ENCODE assay signal across 9 cellular contexts in genomic region chr17:81329927-81330883, GRCh38.
DNase-seq lines count a peak whose midpoint lies in the region; ATAC-seq and TF ChIP-seq lines count a peak whose summit lies in the region.
"Had no signal": no experiment of that assay in that cellular context is flagged by ENCODE, and none has a peak within 500 bp of the region (broad histone marks: within the 10 kb centered on the region; RNA-seq: fewer than 3 reads in every experiment).

No MANE protein-coding gene starts in this region.

- H3K9me3 ChIP-seq in WERI-Rb-1 (ENCODE audit: severe bottlenecking) (no peaks in the 10 kb centered on the region), subcutaneous abdominal adipose tissue (ENCODE audit: control insufficient read depth in 5 of 5, low read length in 5 of 5) (no peaks in the 10 kb centered on the region)

- H3K27me3 ChIP-seq in WERI-Rb-1 (ENCODE audit: insufficient read depth, low read depth, severe bottlenecking) (peaks cover 91% of the 10 kb centered on the region), subcutaneous abdominal adipose tissue (ENCODE audit: control insufficient read depth in 5 of 5, insufficient read depth in 4 of 5, low read length in 5 of 5) (no peaks in the 10 kb centered on the region)

- DNase-seq in HuH-7 (ENCODE audit: low spot score) (peak; percentile 86), WERI-Rb-1 (peak; percentile 59), kidney tubule cell (ENCODE audit: low spot score) (peak; percentile 41), AG08395 (ENCODE audit: low spot score) (no peak), putamen (ENCODE audit: low spot score) (no peak), Ammon's horn (ENCODE audit: low spot score) (no peak)
- DNase-seq: NCI-H187 treated with DMSO at 0.1 percent for 48 hours had no signal

- H3K4me1 ChIP-seq in subcutaneous abdominal adipose tissue (ENCODE audit: control insufficient read depth in 5 of 5, insufficient read depth in 5 of 5, low read length in 5 of 5), result peaks cover 9 to 65% (median 56%) of the 10 kb centered on the region in 5 donors

- no peak overlapping the region for H3K27ac ChIP-seq in WERI-Rb-1
- H3K27ac ChIP-seq in subcutaneous abdominal adipose tissue (ENCODE audit: low read depth, low read length), result peak overlapping the region; percentile 16

- H3K4me3 ChIP-seq in WERI-Rb-1 (ENCODE audit: low read depth, low read length) (no peak overlapping the region), subcutaneous abdominal adipose tissue (ENCODE audit: low read depth in 1 of 5, low read length in 5 of 5) (no peak overlapping the region)

- H3K36me3 ChIP-seq in WERI-Rb-1 (no peaks in the 10 kb centered on the region), subcutaneous abdominal adipose tissue (ENCODE audit: control insufficient read depth in 5 of 5, insufficient read depth in 5 of 5, low read length in 5 of 5) (no peaks in the 10 kb centered on the region)

- H3K9ac ChIP-seq in subcutaneous abdominal adipose tissue (ENCODE audit: low read length in 5 of 5), result no peak overlapping the region

- no peak for ATAC-seq in HG03097 (IDR thresholded peaks at IDR 0.05; ENCODE audit: low FRiP score, unreplicated experiment)

- peak; percentile 51 for TF ChIP-seq CTCF in WERI-Rb-1 (IDR thresholded peaks at IDR 0.05; ENCODE audit: low read depth, low read length)

Comparison
In these comparisons a context has a peak if more than half of its experiments do, and no peak if none do; other contexts are left out.
1. DNase-seq: peak in HuH-7 (single experiment), WERI-Rb-1 (single experiment) and kidney tubule cell (single experiment); none in AG08395 (single experiment), putamen (single experiment) and Ammon's horn (single experiment).